Comparison of ENCODE assay signal across 11 cellular contexts in genomic region chr9:19642256-19642655, GRCh38.
DNase-seq lines count a peak whose midpoint lies in the region; TF ChIP-seq lines count a peak whose summit lies in the region.
"Had no signal": no experiment of that assay in that cellular context is flagged by ENCODE, and none has a peak within 500 bp of the region (broad histone marks: within the 10 kb centered on the region; RNA-seq: fewer than 3 reads in every experiment).

No MANE protein-coding gene starts in this region.

- TF ChIP-seq CTCF in GM13977 (IDR thresholded peaks at IDR 0.05; ENCODE audit: extremely low read depth, insufficient read depth, missing control alignments) (peak; percentile 12), brain (conservative IDR thresholded peaks at IDR 0.05) (no peak), nephron progenitor cell (IDR thresholded peaks at IDR 0.05) (no peak), foreskin fibroblast (IDR thresholded peaks at IDR 0.05; ENCODE audit: low read depth, low read length) (no peak)

- no peaks in the 10 kb centered on the region for H3K9me3 ChIP-seq in HAP-1
- H3K9me3 ChIP-seq: stomach had no signal

- H3K9me3 Mint-ChIP-seq in brain (peaks cover 0 to 3% (median 0%) of the 10 kb centered on the region in 5 experiments), nephron progenitor cell (no peaks in the 10 kb centered on the region)

- H3K27me3 Mint-ChIP-seq in brain (peaks cover 1% of the 10 kb centered on the region), nephron progenitor cell (ENCODE audit: low read depth, poor library complexity) (peaks cover 2% of the 10 kb centered on the region)

- no peak overlapping the region for H3K4me3 Mint-ChIP-seq in brain
- no peak overlapping the region for H3K4me3 Mint-ChIP-seq in nephron progenitor cell

- H3K36me3 ChIP-seq in HAP-1 (replicated peaks) = no peaks in the 10 kb centered on the region
- H3K36me3 ChIP-seq: stomach had no signal

- H3K4me3 ChIP-seq in HAP-1 (no peak overlapping the region), foreskin fibroblast (ENCODE audit: low read depth in 1 of 2, low read length in 2 of 2) (no peak overlapping the region)
- H3K4me3 ChIP-seq: stomach had no signal

- in situ Hi-C loops in GM13977 (cut with MboI; ENCODE audit: low pct_unique_long_range_greater_than_20kb, low sequenced_read_pairs, unreplicated experiment) (no loop called here), HAP-1 (cut with MboI; ENCODE audit: low sequenced_read_pairs) (no loop called here)

- no peaks in the 10 kb centered on the region for H3K4me1 ChIP-seq in HAP-1
- H3K4me1 ChIP-seq: stomach had no signal

- H3K36me3 Mint-ChIP-seq in brain (no peaks in the 10 kb centered on the region), nephron progenitor cell (ENCODE audit: low read depth) (no peaks in the 10 kb centered on the region)

- DNase-seq in GM13977 (ENCODE audit: low spot score) = no peak
- peak; percentile 65 for DNase-seq in NCI-H1092 treated with DMSO at 0.1 percent for 48 hours (lab: John Stamatoyannopoulos, UW)
- peak; percentile 91 for DNase-seq in pons (ENCODE audit: low spot score)
- no peak for DNase-seq in nephron progenitor cell
- DNase-seq in HAP-1 (ENCODE audit: low spot score in 2 of 2) = no peak
- DNase-seq in foreskin fibroblast = no peak
- DNase-seq: Kasumi-1, left colon, stomach, T-helper 9 cell had no signal

- no peaks in the 10 kb centered on the region for H3K4me1 Mint-ChIP-seq in brain
- no peaks in the 10 kb centered on the region for H3K4me1 Mint-ChIP-seq in nephron progenitor cell

- H3K27ac Mint-ChIP-seq in brain (peak overlapping the region in 3 of 5 experiments; percentile 43 to 77 (median 43)), nephron progenitor cell (no peak overlapping the region)

- H3K27me3 ChIP-seq in HAP-1 (ENCODE audit: low read depth) = no peaks in the 10 kb centered on the region
- H3K27me3 ChIP-seq: stomach had no signal

Comparison
In these comparisons a context has a peak if more than half of its experiments do, and no peak if none do; other contexts are left out.
1. DNase-seq: peak in NCI-H1092 treated with DMSO at 0.1 percent for 48 hours (single experiment) and pons (single experiment); none in GM13977 (single experiment), nephron progenitor cell (single experiment), HAP-1 (0 of 2) and foreskin fibroblast (0 of 2).